3 cellular contexts compared by ENCODE assay signal in genomic region chr20:49935746-49936152, GRCh38.
TF ChIP-seq lines count a peak whose summit lies in the region.

No MANE protein-coding gene starts in this region.

TF ChIP-seq in A549, 52 proteins besides CTCF, POLR2A, EP300 and RAD21:
- TF ChIP-seq HOXB13 (CRISPR knock-in tag; IDR thresholded peaks at IDR 0.05; ENCODE audit: low read depth) = no peak
- TF ChIP-seq E2F6 (IDR thresholded peaks at IDR 0.05; ENCODE audit: borderline replicate concordance, low read depth) = no peak
- no peak for TF ChIP-seq JUNB (IDR thresholded peaks at IDR 0.05)
- no peak for TF ChIP-seq ZNF302 (CRISPR knock-in tag; IDR thresholded peaks at IDR 0.05)
- no peak for TF ChIP-seq EHF (CRISPR knock-in tag; IDR thresholded peaks at IDR 0.05)
- peak; percentile 62; the same call in 1 of the 2 replicates for TF ChIP-seq HDAC2 (IDR thresholded peaks at IDR 0.05)
TF ChIP-seq in A549: peak in this region for 1.

TF ChIP-seq in HEK293T, 16 proteins besides CTCF, POLR2A, EP300 and RAD21:
- no peak for TF ChIP-seq FOXK2 (IDR thresholded peaks at IDR 0.05)
- TF ChIP-seq L3MBTL2 (conservative IDR thresholded peaks at IDR 0.05) = peak; percentile 55
- TF ChIP-seq ARNT (IDR thresholded peaks at IDR 0.05) = no peak
- TF ChIP-seq BHLHE40 (IDR thresholded peaks at IDR 0.05; ENCODE audit: borderline replicate concordance) = no peak

TF ChIP-seq in HepG2, 621 proteins besides CTCF, POLR2A, EP300 and RAD21 (continues in another document):
- TF ChIP-seq DPF2 (CRISPR knock-in tag; IDR thresholded peaks at IDR 0.05; ENCODE audit: borderline replicate concordance, low read depth) (no peak), ADNP (CRISPR knock-in tag; IDR thresholded peaks at IDR 0.05) (peak; percentile 81; the same call in 1 of the 2 replicates), ZNF34 (CRISPR knock-in tag; IDR thresholded peaks at IDR 0.05; ENCODE audit: borderline replicate concordance) (no peak), ZNF234 (CRISPR knock-in tag; conservative IDR thresholded peaks at IDR 0.05) (0 out of 2 replicates have a peak, but pooled peaks have one; percentile 2), ETV5 (CRISPR knock-in tag; IDR thresholded peaks at IDR 0.05; ENCODE audit: borderline replicate concordance) (no peak), NR2F2 (IDR thresholded peaks at IDR 0.05; ENCODE audit: borderline replicate concordance, low read depth) (peak; percentile 37; the same call in 1 of the 2 replicates), ZNF317 (CRISPR knock-in tag; IDR thresholded peaks at IDR 0.05) (peak; percentile 5; the same call in 1 of the 2 replicates), ZNF33A (CRISPR knock-in tag; IDR thresholded peaks at IDR 0.05; ENCODE audit: borderline replicate concordance) (0 out of 2 replicates have a peak, but pooled peaks have one; percentile 5), ZNF256 (CRISPR knock-in tag; conservative IDR thresholded peaks at IDR 0.05) (no peak), ZBTB33 (CRISPR knock-in tag; IDR thresholded peaks at IDR 0.05) (peak; percentile 78), YEATS4 (CRISPR knock-in tag; IDR thresholded peaks at IDR 0.05; ENCODE audit: borderline replicate concordance) (no peak), TIGD3 (CRISPR knock-in tag; IDR thresholded peaks at IDR 0.05; ENCODE audit: borderline replicate concordance) (peak; percentile 46; the same call in 1 of the 2 replicates), ZMYM2 (CRISPR knock-in tag; IDR thresholded peaks at IDR 0.05) (peak; percentile 62; the same call in 1 of the 2 replicates), FOXO4 (CRISPR knock-in tag; conservative IDR thresholded peaks at IDR 0.05) (peak; percentile 84; the same call in 1 of the 2 replicates), ZC3H4 (CRISPR knock-in tag; IDR thresholded peaks at IDR 0.05; ENCODE audit: borderline replicate concordance) (no peak), ZNF335 (CRISPR knock-in tag; IDR thresholded peaks at IDR 0.05) (no peak), ZNF841 (CRISPR knock-in tag; IDR thresholded peaks at IDR 0.05; ENCODE audit: borderline replicate concordance) (no peak), TFAP4 (IDR thresholded peaks at IDR 0.05; ENCODE audit: borderline replicate concordance, low read depth) (no peak), RCOR2 (CRISPR knock-in tag; IDR thresholded peaks at IDR 0.05) (0 out of 2 replicates have a peak, but pooled peaks have one; percentile 37), THAP11 (CRISPR knock-in tag; IDR thresholded peaks at IDR 0.05) (no peak), ZNF142 (CRISPR knock-in tag; IDR thresholded peaks at IDR 0.05) (no peak), ZBTB38 (CRISPR knock-in tag; IDR thresholded peaks at IDR 0.05) (peak; percentile 60), ZNF354B (CRISPR knock-in tag; IDR thresholded peaks at IDR 0.05) (0 out of 2 replicates have a peak, but pooled peaks have one; percentile 69), ZNF766 (CRISPR knock-in tag; IDR thresholded peaks at IDR 0.05; ENCODE audit: borderline replicate concordance) (0 out of 2 replicates have a peak, but pooled peaks have one; percentile 66), NCOA1 (CRISPR knock-in tag; IDR thresholded peaks at IDR 0.05) (0 out of 2 replicates have a peak, but pooled peaks have one; percentile 6), KLF6 (CRISPR knock-in tag; IDR thresholded peaks at IDR 0.05) (no peak), PHB2 (IDR thresholded peaks at IDR 0.05; ENCODE audit: partially characterized antibody) (no peak)
- TF ChIP-seq, protein P1, sequence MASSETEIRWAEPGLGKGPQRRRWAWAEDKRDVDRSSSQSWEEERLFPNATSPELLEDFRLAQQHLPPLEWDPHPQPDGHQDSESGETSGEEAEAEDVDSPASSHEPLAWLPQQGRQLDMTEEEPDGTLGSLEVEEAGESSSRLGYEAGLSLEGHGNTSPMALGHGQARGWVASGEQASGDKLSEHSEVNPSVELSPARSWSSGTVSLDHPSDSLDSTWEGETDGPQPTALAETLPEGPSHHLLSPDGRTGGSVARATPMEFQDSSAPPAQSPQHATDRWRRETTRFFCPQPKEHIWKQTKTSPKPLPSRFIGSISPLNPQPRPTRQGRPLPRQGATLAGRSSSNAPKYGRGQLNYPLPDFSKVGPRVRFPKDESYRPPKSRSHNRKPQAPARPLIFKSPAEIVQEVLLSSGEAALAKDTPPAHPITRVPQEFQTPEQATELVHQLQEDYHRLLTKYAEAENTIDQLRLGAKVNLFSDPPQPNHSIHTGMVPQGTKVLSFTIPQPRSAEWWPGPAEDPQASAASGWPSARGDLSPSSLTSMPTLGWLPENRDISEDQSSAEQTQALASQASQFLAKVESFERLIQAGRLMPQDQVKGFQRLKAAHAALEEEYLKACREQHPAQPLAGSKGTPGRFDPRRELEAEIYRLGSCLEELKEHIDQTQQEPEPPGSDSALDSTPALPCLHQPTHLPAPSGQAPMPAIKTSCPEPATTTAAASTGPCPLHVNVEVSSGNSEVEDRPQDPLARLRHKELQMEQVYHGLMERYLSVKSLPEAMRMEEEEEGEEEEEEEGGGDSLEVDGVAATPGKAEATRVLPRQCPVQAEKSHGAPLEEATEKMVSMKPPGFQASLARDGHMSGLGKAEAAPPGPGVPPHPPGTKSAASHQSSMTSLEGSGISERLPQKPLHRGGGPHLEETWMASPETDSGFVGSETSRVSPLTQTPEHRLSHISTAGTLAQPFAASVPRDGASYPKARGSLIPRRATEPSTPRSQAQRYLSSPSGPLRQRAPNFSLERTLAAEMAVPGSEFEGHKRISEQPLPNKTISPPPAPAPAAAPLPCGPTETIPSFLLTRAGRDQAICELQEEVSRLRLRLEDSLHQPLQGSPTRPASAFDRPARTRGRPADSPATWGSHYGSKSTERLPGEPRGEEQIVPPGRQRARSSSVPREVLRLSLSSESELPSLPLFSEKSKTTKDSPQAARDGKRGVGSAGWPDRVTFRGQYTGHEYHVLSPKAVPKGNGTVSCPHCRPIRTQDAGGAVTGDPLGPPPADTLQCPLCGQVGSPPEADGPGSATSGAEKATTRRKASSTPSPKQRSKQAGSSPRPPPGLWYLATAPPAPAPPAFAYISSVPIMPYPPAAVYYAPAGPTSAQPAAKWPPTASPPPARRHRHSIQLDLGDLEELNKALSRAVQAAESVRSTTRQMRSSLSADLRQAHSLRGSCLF (CRISPR knock-in tag; IDR thresholded peaks at IDR 0.05; ENCODE audit: borderline replicate concordance) = 0 out of 2 replicates have a peak, but pooled peaks have one; percentile 14
- TF ChIP-seq, protein P2, sequence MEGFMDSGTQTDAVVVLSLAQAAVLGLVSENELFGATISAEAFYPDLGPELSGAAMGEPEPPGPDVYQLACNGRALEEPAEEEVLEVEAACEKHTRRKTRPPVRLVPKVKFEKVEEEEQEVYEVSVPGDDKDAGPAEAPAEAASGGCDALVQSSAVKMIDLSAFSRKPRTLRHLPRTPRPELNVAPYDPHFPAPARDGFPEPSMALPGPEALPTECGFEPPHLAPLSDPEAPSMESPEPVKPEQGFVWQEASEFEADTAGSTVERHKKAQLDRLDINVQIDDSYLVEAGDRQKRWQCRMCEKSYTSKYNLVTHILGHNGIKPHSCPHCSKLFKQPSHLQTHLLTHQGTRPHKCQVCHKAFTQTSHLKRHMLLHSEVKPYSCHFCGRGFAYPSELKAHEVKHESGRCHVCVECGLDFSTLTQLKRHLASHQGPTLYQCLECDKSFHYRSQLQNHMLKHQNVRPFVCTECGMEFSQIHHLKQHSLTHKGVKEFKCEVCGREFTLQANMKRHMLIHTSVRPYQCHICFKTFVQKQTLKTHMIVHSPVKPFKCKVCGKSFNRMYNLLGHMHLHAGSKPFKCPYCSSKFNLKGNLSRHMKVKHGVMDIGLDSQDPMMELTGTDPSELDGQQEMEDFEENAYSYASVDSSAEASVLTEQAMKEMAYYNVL (CRISPR knock-in tag; IDR thresholded peaks at IDR 0.05; ENCODE audit: borderline replicate concordance) = no peak; the same call in 1 of the 2 replicates
- TF ChIP-seq, protein P3, sequence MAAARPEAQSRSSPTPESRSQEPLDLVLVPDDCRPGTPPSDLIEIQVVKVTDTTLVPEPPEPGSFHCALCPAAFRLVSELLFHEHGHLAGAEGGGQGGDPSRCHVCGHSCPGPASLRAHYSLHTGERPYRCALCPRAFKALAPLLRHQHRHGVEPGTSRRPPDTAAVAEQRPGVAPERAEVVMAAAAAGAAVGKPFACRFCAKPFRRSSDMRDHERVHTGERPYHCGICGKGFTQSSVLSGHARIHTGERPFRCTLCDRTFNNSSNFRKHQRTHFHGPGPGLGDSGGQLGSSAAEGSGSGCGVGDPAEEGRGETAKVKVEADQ (CRISPR knock-in tag; IDR thresholded peaks at IDR 0.05; ENCODE audit: borderline replicate concordance) = peak; percentile 19; the same call in 1 of the 2 replicates
- TF ChIP-seq, protein P4, sequence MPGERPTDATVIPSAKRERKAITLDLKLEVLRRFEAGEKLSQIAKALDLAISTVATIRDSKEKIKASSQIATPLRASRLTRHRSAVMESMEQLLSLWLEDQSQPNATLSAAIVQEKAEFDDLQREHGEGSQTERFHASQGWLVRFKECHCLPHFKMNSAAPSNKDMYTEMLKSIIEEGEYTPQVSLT (CRISPR knock-in tag; IDR thresholded peaks at IDR 0.05; ENCODE audit: borderline replicate concordance, low read depth) = 0 out of 2 replicates have a peak, but pooled peaks have one; percentile 79
